10 cellular contexts compared by ENCODE assay signal in the genomic region with DNA sequence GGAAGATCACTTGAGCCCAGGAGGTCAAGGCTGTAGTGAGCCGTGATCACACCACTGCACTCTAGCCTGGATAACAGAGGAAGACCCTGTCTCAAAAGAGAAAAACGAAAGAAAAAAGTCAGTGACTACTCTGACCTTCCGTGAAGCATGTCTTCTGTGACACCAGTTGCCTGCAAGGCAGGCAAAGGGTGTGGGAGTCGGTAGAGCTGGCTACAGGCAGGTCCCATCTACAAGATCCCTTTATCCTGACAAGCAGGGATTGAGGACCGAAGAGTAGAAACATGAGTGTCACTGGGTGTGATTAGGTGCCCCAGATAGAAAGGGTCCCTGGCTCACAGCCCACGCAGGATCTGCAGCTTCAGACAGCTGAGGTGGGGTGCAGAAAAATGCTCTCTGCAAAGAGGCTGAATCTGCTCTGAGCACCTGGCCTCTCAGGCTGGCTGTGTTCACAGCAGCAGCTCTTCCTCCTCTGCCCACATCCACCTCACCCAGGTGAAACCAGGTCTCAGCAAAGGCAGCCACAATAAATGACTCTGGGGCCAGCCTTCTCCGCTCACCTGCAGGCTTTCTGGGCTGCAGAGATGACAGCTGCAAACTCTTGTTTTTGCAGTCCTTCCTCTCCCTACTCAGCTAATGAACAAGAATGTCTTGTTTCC.
A peak's percentile ranks its signal among the peaks of the same experiment; 100 is the strongest.
DNase-seq lines count a peak whose midpoint lies in the region; ATAC-seq lines count a peak whose summit lies in the region.
"Had no signal": no experiment of that assay in that cellular context is flagged by ENCODE, and none has a peak within 500 bp of the region (broad histone marks: within the 10 kb centered on the region; RNA-seq: fewer than 3 reads in every experiment).

No MANE protein-coding gene starts in this region.

- H3K36me3 Mint-ChIP-seq in activated naive CD4-positive, alpha-beta T cell treated with anti-CD3 and anti-CD28 coated beads, Interleukin-2, amount 50 U/mL, for 24 hours = no peaks in the 10 kb centered on the region
- H3K36me3 Mint-ChIP-seq in stimulated activated naive CD8-positive, alpha-beta T cell treated with anti-CD3 and anti-CD28 coated beads, Interleukin-15, Interleukin-2, amounts not matched to agents 100 ng/mL and 50 ng/mL, for 24 hours (ENCODE audit: low read depth) = no peaks in the 10 kb centered on the region

- H3K4me1 Mint-ChIP-seq in activated naive CD4-positive, alpha-beta T cell treated with anti-CD3 and anti-CD28 coated beads, Interleukin-2, amount 50 U/mL, for 24 hours = peaks cover 63% of the 10 kb centered on the region
- peaks cover 59% of the 10 kb centered on the region for H3K4me1 Mint-ChIP-seq in stimulated activated naive CD8-positive, alpha-beta T cell treated with anti-CD3 and anti-CD28 coated beads, Interleukin-15, Interleukin-2, amounts not matched to agents 100 ng/mL and 50 ng/mL, for 24 hours (ENCODE audit: low read depth)

- no peaks in the 10 kb centered on the region for H3K36me3 ChIP-seq in HAP-1 (replicated peaks)
- H3K36me3 ChIP-seq: upper lobe of right lung had no signal

- peak overlapping the region; percentile 86 for H3K27ac Mint-ChIP-seq in activated naive CD4-positive, alpha-beta T cell treated with anti-CD3 and anti-CD28 coated beads, Interleukin-2, amount 50 U/mL, for 24 hours
- peak overlapping the region; percentile 6 for H3K27ac Mint-ChIP-seq in stimulated activated naive CD8-positive, alpha-beta T cell treated with anti-CD3 and anti-CD28 coated beads, Interleukin-15, Interleukin-2, amounts not matched to agents 100 ng/mL and 50 ng/mL, for 24 hours

- no peaks in the 10 kb centered on the region; the same call in 1 of the 2 replicates for H3K27me3 ChIP-seq in HAP-1 (ENCODE audit: low read depth)
- H3K27me3 ChIP-seq: upper lobe of right lung had no signal

- peak; percentile 42 to 49 for ATAC-seq in activated CD4-positive, CD25-positive, alpha-beta regulatory T cell treated with anti-CD3 and anti-CD28 coated beads, Interleukin-2, amount 50 U/mL, for 24 hours
- ATAC-seq: upper lobe of right lung had no signal

- H3K4me1 ChIP-seq in HAP-1 = no peaks in the 10 kb centered on the region
- H3K4me1 ChIP-seq: upper lobe of right lung had no signal

- peaks cover 4% of the 10 kb centered on the region for H3K9me3 Mint-ChIP-seq in activated naive CD4-positive, alpha-beta T cell treated with anti-CD3 and anti-CD28 coated beads, Interleukin-2, amount 50 U/mL, for 24 hours
- H3K9me3 Mint-ChIP-seq in stimulated activated naive CD8-positive, alpha-beta T cell treated with anti-CD3 and anti-CD28 coated beads, Interleukin-15, Interleukin-2, amounts not matched to agents 100 ng/mL and 50 ng/mL, for 24 hours = no peaks in the 10 kb centered on the region

- DNase-seq in activated gamma-delta T cell treated with Interleukin-2 at 50 U/mL for 16 hours (peak; percentile 59), activated gamma-delta T cell (lab: John Stamatoyannopoulos, UW) (no peak), HAP-1 (ENCODE audit: low spot score in 2 of 2) (no peak), NCI-H2196 (lab: John Stamatoyannopoulos, UW; ENCODE audit: unreplicated experiment) (no peak), GM19238 (ENCODE audit: insufficient read length, low spot score) (no peak)
- DNase-seq: DND-41, upper lobe of right lung had no signal

- no peak overlapping the region for H3K4me3 ChIP-seq in HAP-1
- H3K4me3 ChIP-seq: upper lobe of right lung had no signal

- no peaks in the 10 kb centered on the region for H3K27me3 Mint-ChIP-seq in activated naive CD4-positive, alpha-beta T cell treated with anti-CD3 and anti-CD28 coated beads, Interleukin-2, amount 50 U/mL, for 24 hours
- H3K27me3 Mint-ChIP-seq in stimulated activated naive CD8-positive, alpha-beta T cell treated with anti-CD3 and anti-CD28 coated beads, Interleukin-15, Interleukin-2, amounts not matched to agents 100 ng/mL and 50 ng/mL, for 24 hours = no peaks in the 10 kb centered on the region

- H3K9me3 ChIP-seq in HAP-1 = no peaks in the 10 kb centered on the region
- H3K9me3 ChIP-seq: upper lobe of right lung had no signal

- peak overlapping the region; percentile 70 for H3K4me3 Mint-ChIP-seq in activated naive CD4-positive, alpha-beta T cell treated with anti-CD3 and anti-CD28 coated beads, Interleukin-2, amount 50 U/mL, for 24 hours
- peak overlapping the region; percentile 38 for H3K4me3 Mint-ChIP-seq in stimulated activated naive CD8-positive, alpha-beta T cell treated with anti-CD3 and anti-CD28 coated beads, Interleukin-15, Interleukin-2, amounts not matched to agents 100 ng/mL and 50 ng/mL, for 24 hours

- in situ Hi-C loops in HAP-1 (cut with MboI; ENCODE audit: low sequenced_read_pairs) = no loop called here
